Comparison of ENCODE assay signal across 1 cellular context in genomic region chr13:90605690-90606089, GRCh38.
TF ChIP-seq lines count a peak whose summit lies in the region.

No MANE protein-coding gene starts in this region.

TF ChIP-seq in K562, 482 proteins besides CTCF, POLR2A, EP300 and RAD21 (continued from another document):
- TF ChIP-seq, protein P1, sequence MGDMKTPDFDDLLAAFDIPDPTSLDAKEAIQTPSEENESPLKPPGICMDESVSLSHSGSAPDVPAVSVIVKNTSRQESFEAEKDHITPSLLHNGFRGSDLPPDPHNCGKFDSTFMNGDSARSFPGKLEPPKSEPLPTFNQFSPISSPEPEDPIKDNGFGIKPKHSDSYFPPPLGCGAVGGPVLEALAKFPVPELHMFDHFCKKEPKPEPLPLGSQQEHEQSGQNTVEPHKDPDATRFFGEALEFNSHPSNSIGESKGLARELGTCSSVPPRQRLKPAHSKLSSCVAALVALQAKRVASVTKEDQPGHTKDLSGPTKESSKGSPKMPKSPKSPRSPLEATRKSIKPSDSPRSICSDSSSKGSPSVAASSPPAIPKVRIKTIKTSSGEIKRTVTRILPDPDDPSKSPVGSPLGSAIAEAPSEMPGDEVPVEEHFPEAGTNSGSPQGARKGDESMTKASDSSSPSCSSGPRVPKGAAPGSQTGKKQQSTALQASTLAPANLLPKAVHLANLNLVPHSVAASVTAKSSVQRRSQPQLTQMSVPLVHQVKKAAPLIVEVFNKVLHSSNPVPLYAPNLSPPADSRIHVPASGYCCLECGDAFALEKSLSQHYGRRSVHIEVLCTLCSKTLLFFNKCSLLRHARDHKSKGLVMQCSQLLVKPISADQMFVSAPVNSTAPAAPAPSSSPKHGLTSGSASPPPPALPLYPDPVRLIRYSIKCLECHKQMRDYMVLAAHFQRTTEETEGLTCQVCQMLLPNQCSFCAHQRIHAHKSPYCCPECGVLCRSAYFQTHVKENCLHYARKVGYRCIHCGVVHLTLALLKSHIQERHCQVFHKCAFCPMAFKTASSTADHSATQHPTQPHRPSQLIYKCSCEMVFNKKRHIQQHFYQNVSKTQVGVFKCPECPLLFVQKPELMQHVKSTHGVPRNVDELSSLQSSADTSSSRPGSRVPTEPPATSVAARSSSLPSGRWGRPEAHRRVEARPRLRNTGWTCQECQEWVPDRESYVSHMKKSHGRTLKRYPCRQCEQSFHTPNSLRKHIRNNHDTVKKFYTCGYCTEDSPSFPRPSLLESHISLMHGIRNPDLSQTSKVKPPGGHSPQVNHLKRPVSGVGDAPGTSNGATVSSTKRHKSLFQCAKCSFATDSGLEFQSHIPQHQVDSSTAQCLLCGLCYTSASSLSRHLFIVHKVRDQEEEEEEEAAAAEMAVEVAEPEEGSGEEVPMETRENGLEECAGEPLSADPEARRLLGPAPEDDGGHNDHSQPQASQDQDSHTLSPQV (IDR thresholded peaks at IDR 0.05): no peak
- TF ChIP-seq E2F8 (IDR thresholded peaks at IDR 0.05; ENCODE audit: low read depth, partially characterized antibody) (no peak), GATA2 (CRISPR knock-in tag; IDR thresholded peaks at IDR 0.05) (no peak), BRF2 (IDR thresholded peaks at IDR 0.05; ENCODE audit: borderline replicate concordance, insufficient read depth, insufficient read length) (no peak), ZNF41 (CRISPR knock-in tag; conservative IDR thresholded peaks at IDR 0.05) (no peak), SNRNP70 (optimal IDR thresholded peaks at IDR 0.05; ENCODE audit: low read depth, low read length) (no peak)
- TF ChIP-seq, protein P2, sequence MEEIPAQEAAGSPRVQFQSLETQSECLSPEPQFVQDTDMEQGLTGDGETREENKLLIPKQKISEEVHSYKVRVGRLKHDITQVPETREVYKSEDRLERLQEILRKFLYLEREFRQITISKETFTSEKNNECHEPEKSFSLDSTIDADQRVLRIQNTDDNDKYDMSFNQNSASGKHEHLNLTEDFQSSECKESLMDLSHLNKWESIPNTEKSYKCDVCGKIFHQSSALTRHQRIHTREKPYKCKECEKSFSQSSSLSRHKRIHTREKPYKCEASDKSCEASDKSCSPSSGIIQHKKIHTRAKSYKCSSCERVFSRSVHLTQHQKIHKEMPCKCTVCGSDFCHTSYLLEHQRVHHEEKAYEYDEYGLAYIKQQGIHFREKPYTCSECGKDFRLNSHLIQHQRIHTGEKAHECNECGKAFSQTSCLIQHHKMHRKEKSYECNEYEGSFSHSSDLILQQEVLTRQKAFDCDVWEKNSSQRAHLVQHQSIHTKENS (CRISPR knock-in tag; IDR thresholded peaks at IDR 0.05): 0 out of 2 replicates have a peak, but pooled peaks have one; percentile 56
TF ChIP-seq in K562: peak in this region for 3.
